In genomic region chr11:30322826-30323710, GRCh38 we compare ENCODE assay signal across 8 cellular contexts.
A peak's percentile ranks its signal among the peaks of the same experiment; 100 is the strongest.
DNase-seq lines count a peak whose midpoint lies in the region; ATAC-seq and TF ChIP-seq lines count a peak whose summit lies in the region.

Gene ARL14EP, plus strand, starts transcription at chr11:30323104. Its CDS starts 7,845 bp downstream, at chr11:30330949.

- peak; percentile 84 for DNase-seq in AG09309 (ENCODE audit: low read depth)
- peak; percentile 90 to 97 for DNase-seq in NCI-H446 (lab: John Stamatoyannopoulos, UW)
- DNase-seq in cerebellar cortex (ENCODE audit: low spot score) = peak; percentile 98
- peak; percentile 98 for DNase-seq in islet precursor cell
- peak; percentile 80 to 87 (median 85) for DNase-seq in stimulated activated CD4-positive, alpha-beta T cell treated with anti-CD3 and anti-CD28 coated beads, Interleukin-12 subunit alpha, Interleukin-12 subunit beta, amount 100 ng/mL, for 48 hours (ENCODE audit: low read depth in 2 of 3, low spot score in 1 of 3)

- no peak for TF ChIP-seq CTCF in AG09309 (IDR thresholded peaks at IDR 0.05; ENCODE audit: control insufficient read depth, insufficient read depth, low read depth, low read length, missing control alignments)

- ATAC-seq in GM19025 (IDR thresholded peaks at IDR 0.05; ENCODE audit: low read depth, unreplicated experiment) (peak; percentile 98), HG03342 (IDR thresholded peaks at IDR 0.05; ENCODE audit: unreplicated experiment) (peak; percentile 94)
- ATAC-seq in activated CD4-positive, CD25-positive, alpha-beta regulatory T cell treated with anti-CD3 and anti-CD28 coated beads, Interleukin-2, amount 50 U/mL, for 24 hours = peak; percentile 96 to 98

- H3K4me3 ChIP-seq in AG09309 (ENCODE audit: control insufficient read depth, low read depth, low read length) = peak within 1 kb of the TSS; percentile 98

Comparison
In these comparisons a context has a peak if more than half of its experiments do, and no peak if none do; other contexts are left out.
1. Peak in every context shown above with its lines: DNase-seq, ATAC-seq and H3K4me3 ChIP-seq.